In genomic region chr11:123195182-123196059, GRCh38 we compare ENCODE assay signal across 9 cellular contexts. TPM values are rescaled to one million over a fixed set of nuclear protein-coding genes. Genes with fewer than 3 reads are reported as not detected.
DNase-seq lines count a peak whose midpoint lies in the region; ATAC-seq, FAIRE-seq and TF ChIP-seq lines count a peak whose summit lies in the region.
"Had no signal": no experiment of that assay in that cellular context is flagged by ENCODE, and none has a peak within 500 bp of the region (broad histone marks: within the 10 kb centered on the region; RNA-seq: fewer than 3 reads in every experiment).

CLMP (minus strand) TSS chr11:123195248; CDS start chr11:123194940, 308 bp downstream.

- H3K36me3 ChIP-seq in BLaER1 (no peaks in the 10 kb centered on the region), Loucy (ENCODE audit: insufficient read depth, low read length) (no peaks in the 10 kb centered on the region), body of pancreas (replicated peaks in 1 of 2; ENCODE audit: insufficient read depth in 1 of 2, low read depth in 2 of 2) (no peaks in the 10 kb centered on the region), small intestine (ENCODE audit: control insufficient read depth in 2 of 2, insufficient read depth in 2 of 2, low read length in 2 of 2) (no peaks in the 10 kb centered on the region)

- intact Hi-C loops in body of pancreas (cut with DNase I): no loop called here

- H3K27me3 ChIP-seq in BLaER1 (peaks cover 76% of the 10 kb centered on the region), Loucy (ENCODE audit: insufficient read depth, low read length, poor library complexity, severe bottlenecking) (peaks cover 11% of the 10 kb centered on the region), body of pancreas (no peaks in the 10 kb centered on the region), small intestine (ENCODE audit: control insufficient read depth in 2 of 2, insufficient read depth in 2 of 2, low read length in 2 of 2) (peaks cover 0 to 9% of the 10 kb centered on the region in 2 donors)

- H3F3A ChIP-seq in Loucy (ENCODE audit: low read depth): no peaks in the 10 kb centered on the region

- H3K27me3 Mint-ChIP-seq in immature natural killer cell (ENCODE audit: low read depth in 3 of 3): peaks cover 9 to 24% (median 20%) of the 10 kb centered on the region in 3 donors

- no peak for TF ChIP-seq CTCF in Loucy (conservative IDR thresholded peaks at IDR 0.05; ENCODE audit: low read length)
- TF ChIP-seq CTCF in body of pancreas (IDR thresholded peaks at IDR 0.05): no peak

- no peak within 1 kb of the TSS for H3K27ac ChIP-seq in BLaER1
- peak within 1 kb of the TSS in 1 of 4 donors; percentile 3 for H3K27ac ChIP-seq in body of pancreas
- peak within 1 kb of the TSS; percentile 5 to 62 for H3K27ac ChIP-seq in small intestine (ENCODE audit: low read depth in 1 of 2, low read length in 1 of 2)

- H3K4me2 ChIP-seq in BLaER1 (peak within 1 kb of the TSS; percentile 94), Loucy (ENCODE audit: low read depth, low read length, poor library complexity, severe bottlenecking) (no peak within 1 kb of the TSS)

- H3K4me3 ChIP-seq in BLaER1 (peak within 1 kb of the TSS; percentile 65), Loucy (ENCODE audit: low read length, poor library complexity, severe bottlenecking) (no peak within 1 kb of the TSS), body of pancreas (no peak within 1 kb of the TSS), small intestine (ENCODE audit: low read depth in 1 of 2, low read length in 2 of 2) (peak within 1 kb of the TSS in 1 of 2 donors; percentile 44)

- TF ChIP-seq POLR2A in body of pancreas (IDR thresholded peaks at IDR 0.05): no peak

- H3K4me1 ChIP-seq in BLaER1 (peaks cover 18% of the 10 kb centered on the region), Loucy (ENCODE audit: insufficient read depth, low read length, poor library complexity, severe bottlenecking) (no peaks in the 10 kb centered on the region), body of pancreas (peaks cover 18% of the 10 kb centered on the region), small intestine (ENCODE audit: control insufficient read depth in 2 of 2, insufficient read depth in 1 of 2, low read depth in 1 of 2, low read length in 1 of 2) (no peaks in the 10 kb centered on the region)

- peak; percentile 60 for ATAC-seq in body of pancreas
- no peak for ATAC-seq in GM18907 (IDR thresholded peaks at IDR 0.05; ENCODE audit: unreplicated experiment)
- no peak for ATAC-seq in HG02763 (IDR thresholded peaks at IDR 0.05; ENCODE audit: unreplicated experiment)

- no peaks in the 10 kb centered on the region for H3K79me2 ChIP-seq in Loucy (ENCODE audit: insufficient read depth, low read length)

- FAIRE-seq in small intestine (lab: Jason Lieb, UNC): no peak
- FAIRE-seq: islet of Langerhans had no signal

- peak within 1 kb of the TSS; percentile 68 for H2AFZ ChIP-seq in Loucy (ENCODE audit: low read length)

- no peak within 1 kb of the TSS; the same call in 1 of the 2 replicates for H3K9ac ChIP-seq in BLaER1
- no peak within 1 kb of the TSS for H3K9ac ChIP-seq in Loucy (ENCODE audit: low read depth, low read length, poor library complexity, severe bottlenecking)

- H4K20me1 ChIP-seq in BLaER1: peaks cover 27% of the 10 kb centered on the region
- no peaks in the 10 kb centered on the region for H4K20me1 ChIP-seq in Loucy (ENCODE audit: insufficient read depth, low read length, poor library complexity, severe bottlenecking)

- peak; percentile 18 to 26 (median 24) for DNase-seq in body of pancreas
- DNase-seq in immature natural killer cell: peak in 2 of 3 donors; percentile 6 to 20
- DNase-seq in small intestine: no peak
- no peak for DNase-seq in stimulated activated CD4-positive, alpha-beta T cell treated with anti-CD3 and anti-CD28 coated beads, Interleukin-2, amount 100 ng/mL, for 48 hours

- H3K4me3 Mint-ChIP-seq in immature natural killer cell: peak within 1 kb of the TSS; percentile 64 to 88 (median 79)

- no peaks in the 10 kb centered on the region for H3K9me2 ChIP-seq in Loucy (replicated peaks; ENCODE audit: low read depth, low read length)

- H3K9me3 ChIP-seq in BLaER1 (no peaks in the 10 kb centered on the region), Loucy (ENCODE audit: insufficient read depth, low read depth, low read length) (no peaks in the 10 kb centered on the region), body of pancreas (no peaks in the 10 kb centered on the region), small intestine (ENCODE audit: control insufficient read depth, low read depth) (no peaks in the 10 kb centered on the region)

- WGBS in body of pancreas, 2 donors: 10 to 22% methylated on average over 53 to 55 of the region's 55 CpGs
- 17 to 41% (median 36%) methylated on average over 40 to 55 of the region's 55 CpGs for WGBS in small intestine, 3 donors

- peaks cover 8% of the 10 kb centered on the region in 2 donors for H3K4me1 Mint-ChIP-seq in immature natural killer cell

- no peak within 1 kb of the TSS for H3K27ac Mint-ChIP-seq in immature natural killer cell

- H3K36me3 Mint-ChIP-seq in immature natural killer cell: peaks cover 0 to 4% (median 0%) of the 10 kb centered on the region in 3 donors

- peaks cover 0 to 2% (median 0%) of the 10 kb centered on the region in 6 donors for H3K9me3 Mint-ChIP-seq in immature natural killer cell

RNA-seq across cellular contexts. Expression of gene CLMP, which starts in this region (rescaled TPM):
- total RNA-seq in body of pancreas: 10 to 100 TPM; 10.1 to 22.1 TPM
- polyA plus RNA-seq in immature natural killer cell (under 1 TPM in 2 of 3 donors, not detected in 1; 0.11 to 0.58 TPM), small intestine (10 to 100 TPM in 1 of 3 donors, 1 to 10 TPM in 1, under 1 TPM in 1; 0.22 to 12.2 (median 3.5) TPM)

Comparison
In these comparisons a context has a peak if more than half of its experiments do, and no peak if none do; other contexts are left out.
1. Peak in DNase-seq in immature natural killer cell; RNA of the gene not detected or under 1 TPM.
2. DNase-seq: peak in body of pancreas (4 of 4); none in small intestine (single experiment) and stimulated activated CD4-positive, alpha-beta T cell treated with anti-CD3 and anti-CD28 coated beads, Interleukin-2, amount 100 ng/mL, for 48 hours (0 of 2).